In genomic region chr4:115580901-115581300, GRCh38 we compare ENCODE assay signal across 32 cellular contexts.
"Had no signal": no experiment of that assay in that cellular context is flagged by ENCODE, and none has a peak within 500 bp of the region (broad histone marks: within the 10 kb centered on the region; RNA-seq: fewer than 3 reads in every experiment).

No MANE protein-coding gene starts in this region.

- ATAC-seq: activated naive CD4-positive, alpha-beta T cell treated with anti-CD3 and anti-CD28 coated beads, Interleukin-2, amount 50 U/mL, for 72 hours; activated naive CD8-positive, alpha-beta T cell treated with anti-CD3 and anti-CD28 coated beads, Interleukin-2, amount 50 U/mL, for 24 hours; activated T-cell treated with anti-CD3 and anti-CD28 coated beads, Interleukin-2, amount 50 U/mL, for 72 hours; activated T-helper 17 cell treated with anti-CD3 and anti-CD28 coated beads, Interleukin-2, amount 50 U/mL, for 72 hours; body of pancreas had no signal

- H3K27me3 ChIP-seq: adrenal gland, ascending aorta, body of pancreas, brain microvascular endothelial cell, breast epithelium, cardiac muscle cell, colonic mucosa had no signal

- DNase-seq: activated effector memory CD4-positive, alpha-beta T cell treated with anti-CD3 and anti-CD28 coated beads, Interleukin-2, amount 50 U/mL, for 16 hours; activated effector memory CD4-positive, alpha-beta T cell treated with Interleukin-2 at 50 U/mL for 16 hours; activated gamma-delta T cell; activated gamma-delta T cell treated with Interleukin-2 at 50 U/mL for 16 hours; activated naive CD4-positive, alpha-beta T cell; activated naive CD4-positive, alpha-beta T cell treated with anti-CD3 and anti-CD28 coated beads for 36 hours; activated naive CD4-positive, alpha-beta T cell treated with anti-CD3 and anti-CD28 coated beads, Interleukin-2, amount 10 ng/mL, durations not matched to agents 7 days and 5 days; activated naive CD4-positive, alpha-beta T cell treated with anti-CD3 and anti-CD28 coated beads, Interleukin-2, amount 50 U/mL, for 16 hours; activated naive CD4-positive, alpha-beta T cell treated with Interleukin-2 at 50 U/mL for 16 hours; activated naive CD8-positive, alpha-beta T cell treated with anti-CD3 and anti-CD28 coated beads for 36 hours; activated naive CD8-positive, alpha-beta T cell treated with anti-CD3 and anti-CD28 coated beads, Interleukin-2, amount 10 ng/mL, durations not matched to agents 7 days and 5 days; activated naive CD8-positive, alpha-beta T cell treated with anti-CD3 and anti-CD28 coated beads, Interleukin-2, amount 50 U/mL, for 24 hours; activated T-cell treated with anti-CD3 and anti-CD28 coated beads, Interleukin-2, amount 50 U/mL, for 48 hours; activated T-cell treated with anti-CD3 and anti-CD28 coated beads, Interleukin-2, amount 50 U/mL, for 72 hours; adrenal gland; amniotic stem cell; amygdala; anterior cingulate cortex; aorta; body of pancreas; brain microvascular endothelial cell; caudate nucleus; central memory CD4-positive, alpha-beta T cell; cerebellar nuclear complex; colonic mucosa had no signal

- H3K9me3 ChIP-seq: adrenal gland, ascending aorta, body of pancreas, colonic mucosa had no signal

- H3K4me1 ChIP-seq: adrenal gland, ascending aorta, body of pancreas, breast epithelium, colonic mucosa had no signal

- H3K27ac ChIP-seq: adrenal gland, ascending aorta, body of pancreas, brain microvascular endothelial cell, breast epithelium, cardiac muscle cell, colonic mucosa had no signal

- H3K4me3 ChIP-seq: adrenal gland, ascending aorta, body of pancreas, breast epithelium, cardiac muscle cell, colonic mucosa had no signal

- H3K36me3 ChIP-seq: adrenal gland, ascending aorta, brain microvascular endothelial cell, breast epithelium, cardiac muscle cell, colonic mucosa had no signal

- FAIRE-seq: astrocyte, bronchial epithelial cell had no signal
